In the genomic region with DNA sequence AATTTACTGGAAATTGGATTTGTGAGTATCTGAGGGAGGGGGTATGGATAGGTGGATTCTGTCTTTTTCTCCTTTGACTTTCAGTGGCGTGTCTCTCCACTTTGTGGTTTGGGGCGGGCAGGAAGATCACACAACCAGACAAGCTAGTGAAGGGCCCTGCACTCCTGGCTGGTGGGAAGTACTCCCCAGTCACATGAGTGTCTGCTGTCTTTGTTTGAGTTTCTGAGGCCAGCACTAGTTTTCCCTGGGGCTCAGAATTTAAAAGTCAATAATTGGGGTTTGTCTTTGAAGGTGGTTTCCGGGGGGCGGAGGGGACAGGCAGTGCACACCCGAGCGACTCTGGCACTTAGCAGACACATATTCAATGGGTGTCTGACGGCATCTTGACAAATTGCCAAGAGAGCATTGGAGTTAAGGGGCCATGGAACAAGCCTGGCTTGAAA, we compare ENCODE assay signal across 11 cellular contexts.
A peak's percentile ranks its signal among the peaks of the same experiment; 100 is the strongest.
DNase-seq lines count a peak whose midpoint lies in the region; ATAC-seq and TF ChIP-seq lines count a peak whose summit lies in the region.
"Had no signal": no experiment of that assay in that cellular context is flagged by ENCODE, and none has a peak within 500 bp of the region (broad histone marks: within the 10 kb centered on the region; RNA-seq: fewer than 3 reads in every experiment).

No MANE protein-coding gene starts in this region.

- H3K27me3 ChIP-seq in neural progenitor cell = no peaks in the 10 kb centered on the region
- H3K27me3 ChIP-seq: tibial nerve had no signal

- no peaks in the 10 kb centered on the region for H3F3A ChIP-seq in neural progenitor cell (ENCODE audit: low read depth)

- H3K27ac Mint-ChIP-seq in T-cell = peak overlapping the region; percentile 47 to 66
- no peak overlapping the region for H3K27ac Mint-ChIP-seq in neural progenitor cell

- peaks cover 52 to 63% (median 61%) of the 10 kb centered on the region in 3 donors for H3K4me1 Mint-ChIP-seq in T-cell
- H3K4me1 Mint-ChIP-seq in neural progenitor cell = peaks cover 18% of the 10 kb centered on the region

- ATAC-seq in HG03064 (IDR thresholded peaks at IDR 0.05; ENCODE audit: low read depth, unreplicated experiment) (peak; percentile 35), T-cell (replicated peaks in 1 of 4) (peak in 3 of 4 experiments; percentile 25 to 66 (median 35)), GM19397 (IDR thresholded peaks at IDR 0.05; ENCODE audit: unreplicated experiment) (no peak), esophagus mucosa (no peak)
- ATAC-seq: A549 had no signal

- no peak overlapping the region for H3K9ac ChIP-seq in neural progenitor cell

- peak overlapping the region; percentile 63 for H2AFZ ChIP-seq in neural progenitor cell (replicated peaks)

- no peaks in the 10 kb centered on the region for H3K36me3 ChIP-seq in neural progenitor cell
- H3K36me3 ChIP-seq: tibial nerve had no signal

- H3K27me3 Mint-ChIP-seq in T-cell (peaks cover 0 to 3% of the 10 kb centered on the region in 2 donors), neural progenitor cell (ENCODE audit: insufficient read depth, low read depth) (peaks cover 3% of the 10 kb centered on the region)

- H3K79me2 ChIP-seq in neural progenitor cell (ENCODE audit: low read depth) = no peaks in the 10 kb centered on the region

- H3K36me3 Mint-ChIP-seq in T-cell = no peaks in the 10 kb centered on the region
- no peaks in the 10 kb centered on the region for H3K36me3 Mint-ChIP-seq in neural progenitor cell

- peaks cover 11% of the 10 kb centered on the region for H3K4me1 ChIP-seq in neural progenitor cell
- H3K4me1 ChIP-seq: A549 had no signal

- CTCF ChIA-PET in T-cell (lab: Charles Lee) = no interaction called here

- H3K27ac ChIP-seq in neural progenitor cell = no peak overlapping the region
- H3K27ac ChIP-seq: A549 had no signal

- DNase-seq in NCI-H2227 (lab: John Stamatoyannopoulos, UW; ENCODE audit: unreplicated experiment) (peak; percentile 2), NCI-H2227 treated with DMSO at 0.1 percent for 48 hours (lab: John Stamatoyannopoulos, UW) (no peak), T-cell (peak in 3 of 34 experiments; percentile 1 to 30 (median 13)), neural progenitor cell (ENCODE audit: low spot score) (no peak), NOMO-1 (lab: John Stamatoyannopoulos, UW; ENCODE audit: unreplicated experiment in 2 of 2) (no peak)
- DNase-seq: GOT3 had no signal

- no peak for TF ChIP-seq CTCF in neural progenitor cell (IDR thresholded peaks at IDR 0.05)

- H3K9me3 Mint-ChIP-seq in T-cell (peaks cover 0 to 7% (median 6%) of the 10 kb centered on the region in 3 donors), neural progenitor cell (no peaks in the 10 kb centered on the region)

- H3K4me3 ChIP-seq in neural progenitor cell = no peak overlapping the region
- H3K4me3 ChIP-seq: A549, tibial nerve had no signal

- H3K4me3 Mint-ChIP-seq in T-cell = peak overlapping the region in 2 of 3 donors; percentile 6 to 60
- no peak overlapping the region for H3K4me3 Mint-ChIP-seq in neural progenitor cell

- POLR2A ChIA-PET in T-cell (lab: Charles Lee) = no interaction called here

- no peak overlapping the region for H3K4me2 ChIP-seq in neural progenitor cell
- H3K4me2 ChIP-seq: A549 had no signal

- no peaks in the 10 kb centered on the region for H3K9me3 ChIP-seq in neural progenitor cell (ENCODE audit: low read depth)
- H3K9me3 ChIP-seq: A549, tibial nerve had no signal

- no peaks in the 10 kb centered on the region for H4K20me1 ChIP-seq in neural progenitor cell (ENCODE audit: low read depth)

Comparison
In these comparisons a context has a peak if more than half of its experiments do, and no peak if none do; other contexts are left out.
1. ATAC-seq: peak in HG03064 (single experiment) and T-cell (3 of 4); none in GM19397 (single experiment) and esophagus mucosa (single experiment).